22 cellular contexts compared by ENCODE assay signal in the genomic region with DNA sequence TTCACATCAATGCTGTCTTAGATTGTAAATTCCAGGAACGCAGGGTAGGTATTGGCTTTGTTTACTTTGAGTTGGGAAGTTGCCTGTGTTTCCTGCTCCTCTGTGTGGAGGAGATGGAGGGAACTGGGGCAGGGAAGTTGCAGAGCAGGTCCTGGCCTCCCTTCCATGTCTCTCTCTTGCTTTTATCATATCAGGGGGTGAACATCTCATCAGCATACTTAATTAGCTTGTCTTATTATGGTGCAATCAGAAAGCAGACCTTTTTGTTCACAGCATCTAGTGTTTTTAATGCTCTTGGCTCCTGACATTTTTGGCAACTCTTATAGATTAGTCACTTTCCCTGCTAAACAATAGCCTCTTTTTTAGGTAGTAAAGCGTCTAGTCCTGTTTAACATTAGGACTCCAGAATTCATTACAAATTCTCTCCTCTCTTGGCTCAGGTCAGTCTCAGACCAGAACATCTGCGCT. TPM values are rescaled to one million over a fixed set of nuclear protein-coding genes. Genes with fewer than 3 reads are reported as not detected.
DNase-seq lines count a peak whose midpoint lies in the region; ATAC-seq and TF ChIP-seq lines count a peak whose summit lies in the region.
"Had no signal": no experiment of that assay in that cellular context is flagged by ENCODE, and none has a peak within 500 bp of the region (broad histone marks: within the 10 kb centered on the region; RNA-seq: fewer than 3 reads in every experiment).

No MANE protein-coding gene starts in this region.

- H3K4me3 Mint-ChIP-seq in glutamatergic neuron (ENCODE audit: unreplicated experiment): no peak overlapping the region
- H3K4me3 Mint-ChIP-seq: activated naive CD4-positive, alpha-beta T cell treated with anti-CD3 and anti-CD28 coated beads, Interleukin-2, amount 50 U/mL, for 24 hours; CD8-positive, alpha-beta memory T cell had no signal

- TF ChIP-seq CTCF in RWPE2 (IDR thresholded peaks at IDR 0.05; ENCODE audit: poor library complexity, severe bottlenecking): no peak
- TF ChIP-seq CTCF in epithelial cell of esophagus (IDR thresholded peaks at IDR 0.05; ENCODE audit: insufficient read depth, low read depth, low read length, missing control alignments): no peak
- no peak for TF ChIP-seq CTCF in glutamatergic neuron (IDR thresholded peaks at IDR 0.05; ENCODE audit: partially characterized antibody, unreplicated experiment)

- H3K4me3 ChIP-seq in RWPE2 (ENCODE audit: severe bottlenecking) (no peak overlapping the region), epithelial cell of esophagus (ENCODE audit: low read length) (no peak overlapping the region)
- H3K4me3 ChIP-seq: thoracic aorta had no signal

- no peaks in the 10 kb centered on the region for H3K4me1 ChIP-seq in RWPE2 (ENCODE audit: insufficient read depth, poor library complexity, severe bottlenecking)

- H3K4me1 Mint-ChIP-seq in glutamatergic neuron (ENCODE audit: low read depth, unreplicated experiment): no peaks in the 10 kb centered on the region
- H3K4me1 Mint-ChIP-seq: activated naive CD4-positive, alpha-beta T cell treated with anti-CD3 and anti-CD28 coated beads, Interleukin-2, amount 50 U/mL, for 24 hours; CD8-positive, alpha-beta memory T cell had no signal

- peak; percentile 53 for ATAC-seq in RWPE2 (ENCODE audit: low read depth)
- peak; percentile 59 for ATAC-seq in left colon
- ATAC-seq: left lobe of liver had no signal

- peaks cover 1% of the 10 kb centered on the region for H3K9me3 Mint-ChIP-seq in glutamatergic neuron (ENCODE audit: unreplicated experiment)

- H3K27ac ChIP-seq in RWPE2 (ENCODE audit: poor library complexity, severe bottlenecking): no peak overlapping the region
- H3K27ac ChIP-seq: thoracic aorta had no signal

- H3K36me3 Mint-ChIP-seq in glutamatergic neuron (ENCODE audit: unreplicated experiment): peaks cover 5% of the 10 kb centered on the region
- H3K36me3 Mint-ChIP-seq: activated naive CD4-positive, alpha-beta T cell treated with anti-CD3 and anti-CD28 coated beads, Interleukin-2, amount 50 U/mL, for 24 hours had no signal

- H3K27me3 ChIP-seq in RWPE2 (ENCODE audit: insufficient read depth, poor library complexity, severe bottlenecking): no peaks in the 10 kb centered on the region

- no peaks in the 10 kb centered on the region for H3K9me3 ChIP-seq in RWPE2 (ENCODE audit: severe bottlenecking)
- H3K9me3 ChIP-seq: thoracic aorta had no signal

- H3K36me3 ChIP-seq in RWPE2 (ENCODE audit: low read depth): no peaks in the 10 kb centered on the region
- H3K36me3 ChIP-seq: thoracic aorta had no signal

- H3K27ac Mint-ChIP-seq in glutamatergic neuron (ENCODE audit: unreplicated experiment): no peak overlapping the region
- H3K27ac Mint-ChIP-seq: activated naive CD4-positive, alpha-beta T cell treated with anti-CD3 and anti-CD28 coated beads, Interleukin-2, amount 50 U/mL, for 24 hours; CD8-positive, alpha-beta memory T cell; progenitor cell of endocrine pancreas had no signal

- intact Hi-C loops in left colon (cut with DNase I, micrococcal nuclease): no loop called here

- H3K27me3 Mint-ChIP-seq in glutamatergic neuron (ENCODE audit: unreplicated experiment): no peaks in the 10 kb centered on the region
- H3K27me3 Mint-ChIP-seq: activated naive CD4-positive, alpha-beta T cell treated with anti-CD3 and anti-CD28 coated beads, Interleukin-2, amount 50 U/mL, for 24 hours had no signal

- DNase-seq in A172 (ENCODE audit: low spot score): peak; percentile 22
- DNase-seq in RWPE2 (ENCODE audit: low spot score): no peak
- peak; percentile 33 for DNase-seq in epithelial cell of esophagus (ENCODE audit: low read depth)
- DNase-seq in left colon: no peak
- DNase-seq in glutamatergic neuron: no peak
- no peak for DNase-seq in activated effector memory CD4-positive, alpha-beta T cell treated with Interleukin-2 at 50 U/mL for 16 hours
- no peak for DNase-seq in stimulated activated CD4-positive, alpha-beta T cell treated with anti-CD3 and anti-CD28 coated beads, Interleukin-15, amount 100 ng/mL, for 24 hours
- no peak for DNase-seq in NCI-H187 treated with DMSO at 0.1 percent for 48 hours (lab: John Stamatoyannopoulos, UW)
- DNase-seq: activated CD4-positive, alpha-beta T cell treated with anti-CD3 and anti-CD28 coated beads for 1 hour; CD8-positive, alpha-beta memory T cell; GF-D8; hippocampal formation; NCI-H187; NCI-H524 treated with DMSO at 0.1 percent for 48 hours had no signal

RNA-seq across cellular contexts. Expression of a gene that starts 11.5 kb away (rescaled TPM):
- 0.02 TPM in 1 of 2 replicates, not detected in the other for total RNA-seq in A172 (2014; rRNA removed; shearing (Covaris generic))
- under 1 TPM; 0.06 to 0.14 TPM for total RNA-seq in left colon
- total RNA-seq in glutamatergic neuron (ENCODE audit: unreplicated experiment): not detected
- total RNA-seq: CD8-positive, alpha-beta memory T cell; chondrocyte; left lobe of liver; LHCN-M2; progenitor cell of endocrine pancreas; RPMI7951; T-helper 1 cell treated with Interleukin-12 subunit alpha and Interleukin-12 subunit beta and Interleukin-4 antibody, amounts not matched to agents 30 ng/mL and 1 ng/mL, for 36 hours; thoracic aorta had no signal

RNA-seq across cellular contexts. Expression of a gene that starts 27.6 kb away (rescaled TPM):
- 48.9 and 59.9 TPM in 2 replicates for total RNA-seq in A172 (2014; rRNA removed; shearing (Covaris generic))
- total RNA-seq in left colon: 100 to 1,000 TPM; 195 to 222 TPM
- 123 TPM for total RNA-seq in glutamatergic neuron (ENCODE audit: unreplicated experiment)

Comparison
In these comparisons a context has a peak if more than half of its experiments do, and no peak if none do; other contexts are left out.
1. DNase-seq: peak in A172 (single experiment) and epithelial cell of esophagus (single experiment); none in RWPE2 (single experiment), left colon (0 of 2), glutamatergic neuron (single experiment), activated effector memory CD4-positive, alpha-beta T cell treated with Interleukin-2 at 50 U/mL for 16 hours (single experiment), stimulated activated CD4-positive, alpha-beta T cell treated with anti-CD3 and anti-CD28 coated beads, Interleukin-15, amount 100 ng/mL, for 24 hours (single experiment) and NCI-H187 treated with DMSO at 0.1 percent for 48 hours (single experiment).